ENCODE assay signal across 10 cellular contexts in the genomic region with DNA sequence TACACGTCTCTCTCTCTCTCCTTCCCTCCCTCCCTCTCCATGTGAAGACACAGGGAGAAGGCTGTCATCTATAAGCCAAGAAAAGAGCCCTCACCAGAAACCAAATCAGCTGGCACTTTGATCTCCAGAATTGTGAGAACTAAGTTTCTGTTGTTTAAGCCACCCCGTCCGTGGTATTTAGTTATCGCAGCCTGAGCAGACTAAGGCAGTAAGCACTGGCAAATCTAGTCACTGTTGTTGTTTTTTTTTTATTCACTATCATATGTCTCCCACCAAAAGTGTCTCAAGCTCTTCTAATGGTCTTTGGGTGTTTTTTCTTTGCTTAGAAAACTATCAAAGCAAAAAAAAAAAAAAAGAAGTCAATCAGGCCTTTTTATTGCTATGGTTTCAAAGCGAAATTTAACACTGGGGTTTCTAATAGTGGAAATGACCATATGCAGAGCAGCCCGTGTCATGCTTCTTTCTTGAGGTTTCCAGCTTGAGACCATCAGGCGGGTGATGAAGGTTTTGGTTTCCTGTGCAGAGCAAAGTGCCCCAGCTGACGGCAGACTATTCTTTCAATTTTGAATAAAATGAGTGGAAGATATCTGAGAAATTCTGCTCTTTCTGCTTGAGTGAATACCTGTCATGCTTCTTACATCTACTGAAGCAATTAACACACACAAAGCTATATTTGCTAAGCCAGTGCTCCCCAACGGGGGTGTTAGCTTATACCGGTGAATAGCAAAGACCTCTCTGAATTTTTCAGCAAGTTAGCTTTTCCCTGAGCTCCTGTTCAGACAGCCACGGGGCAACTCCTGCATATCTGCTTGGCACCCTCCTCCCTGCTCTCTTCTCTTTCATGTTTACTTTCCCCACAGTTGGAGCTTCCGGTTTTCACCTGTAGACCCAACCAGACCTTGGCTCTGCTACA.
DNase-seq lines count a peak whose midpoint lies in the region; ATAC-seq and TF ChIP-seq lines count a peak whose summit lies in the region.
"Had no signal": no experiment of that assay in that cellular context is flagged by ENCODE, and none has a peak within 500 bp of the region (broad histone marks: within the 10 kb centered on the region; RNA-seq: fewer than 3 reads in every experiment).

No MANE protein-coding gene starts in this region.

- H3K36me3 ChIP-seq in HEK293 (ENCODE audit: control insufficient read depth in 2 of 2, insufficient read depth in 1 of 2, low read length in 2 of 2) (no peaks in the 10 kb centered on the region), adrenal gland (replicated peaks in 1 of 2) (no peaks in the 10 kb centered on the region)
- H3K36me3 ChIP-seq: heart left ventricle, thyroid gland had no signal

- H2AK5ac ChIP-seq in H9 (ENCODE audit: insufficient read length, low read length) = no peak overlapping the region

- no peak overlapping the region for H2BK5ac ChIP-seq in H9 (ENCODE audit: insufficient read length, low read length)

- H4K20me1 ChIP-seq in H9 (ENCODE audit: control insufficient read depth, insufficient read depth, insufficient read length) = no peaks in the 10 kb centered on the region

- H2BK120ac ChIP-seq in H9 (ENCODE audit: low read depth, low read length, poor library complexity, severe bottlenecking) = no peak overlapping the region

- H3K4me3 ChIP-seq in HEK293 (ENCODE audit: low read depth, low read length) (no peak overlapping the region), adrenal gland (no peak overlapping the region)
- H3K4me3 ChIP-seq: heart left ventricle, thyroid gland had no signal

- peaks cover 17 to 19% of the 10 kb centered on the region in 2 experiments for H3K4me1 Mint-ChIP-seq in H9

- H3K27ac ChIP-seq in HEK293 (ENCODE audit: extremely low read depth, low read depth, low read length) (no peak overlapping the region), adrenal gland (no peak overlapping the region), H9 (ENCODE audit: insufficient read length, low read depth, low read length) (no peak overlapping the region)
- H3K27ac ChIP-seq: heart left ventricle, thyroid gland had no signal

- CTCF ChIA-PET in HEK293 (lab: Yijun Ruan, JAX) = interaction anchor here (0.6 to 1.1 kb wide), 3 partner anchors 36 to 551 kb away, joined by 3 to 4 read pairs (median 3); no protein-coding TSS in a partner anchor

- H3K27ac Mint-ChIP-seq in H9 = no peak overlapping the region

- 61 to 73% (median 63%) methylated on average over 12 of the region's 12 CpGs for WGBS in adrenal gland, 4 donors
- WGBS in H9 (ENCODE audit: extremely low coverage, insufficient read length, low lambda C conversion rate) = 100% methylated on average over 1 of the region's 12 CpGs

- no peak overlapping the region for H2BK12ac ChIP-seq in H9 (ENCODE audit: insufficient read length, low read depth, low read length)

- no peak overlapping the region for H4K91ac ChIP-seq in H9 (ENCODE audit: insufficient read length, low read depth, low read length)

- peak; percentile 81 for ATAC-seq in HG03575 (IDR thresholded peaks at IDR 0.05; ENCODE audit: extremely low read depth, insufficient number of reproducible peaks, low FRiP score, unreplicated experiment)

- no peak for TF ChIP-seq CTCF in HEK293 (tag by site-specific recombination; IDR thresholded peaks at IDR 0.05)
- no peak for TF ChIP-seq CTCF in adrenal gland (IDR thresholded peaks at IDR 0.05)
- no peak for TF ChIP-seq CTCF in H9 (conservative IDR thresholded peaks at IDR 0.05)

- H3K4me2 ChIP-seq in H9 (ENCODE audit: insufficient read depth, insufficient read length, low read length) = no peak overlapping the region

- H3K23me2 ChIP-seq in H9 (ENCODE audit: insufficient read length, low read depth, low read length, poor library complexity, severe bottlenecking) = no peaks in the 10 kb centered on the region

- H3K79me1 ChIP-seq in H9 (ENCODE audit: insufficient read depth, low read depth, low read length, poor library complexity, severe bottlenecking) = no peaks in the 10 kb centered on the region

- H3K79me2 ChIP-seq in H9 (ENCODE audit: insufficient read depth, low read length) = no peaks in the 10 kb centered on the region

- H3K27me3 Mint-ChIP-seq in H9 (ENCODE audit: low read depth) = no peaks in the 10 kb centered on the region; the same call in 1 of the 2 replicates

- DNase-seq in NOMO-1 treated with DMSO at 0.1 percent for 48 hours (lab: John Stamatoyannopoulos, UW; ENCODE audit: unreplicated experiment) (peak; percentile 14), NOMO-1 treated with dmso at 0.1 percent for 144 hours (lab: John Stamatoyannopoulos, UW; ENCODE audit: unreplicated experiment) (no peak), retina (peak; percentile 38), adrenal gland (no peak), H9 (no peak)
- no peak for DNase-seq in stimulated activated CD4-positive, alpha-beta T cell treated with anti-CD3 and anti-CD28 coated beads, Interleukin-1b, Interleukin-23, amount 100 ng/mL, for 48 hours

- no peak overlapping the region for H4K5ac ChIP-seq in H9 (ENCODE audit: insufficient read length, low read depth, low read length)

- no peak overlapping the region for H3K14ac ChIP-seq in H9 (ENCODE audit: insufficient read depth, low read length)

- H3K18ac ChIP-seq in H9 (ENCODE audit: insufficient read length, low read depth, low read length) = no peak overlapping the region

- POLR2A ChIA-PET in HEK293 (lab: Yijun Ruan, JAX) = no interaction called here

- no peak overlapping the region for H2BK20ac ChIP-seq in H9 (ENCODE audit: low read depth, low read length, poor library complexity, severe bottlenecking)

- intact Hi-C loops in adrenal gland (cut with DNase I) = no loop called here

- H3K4me1 ChIP-seq in HEK293 (ENCODE audit: control insufficient read depth, insufficient read depth, low read length) (peaks cover 8% of the 10 kb centered on the region), adrenal gland (replicated peaks in 1 of 2) (no peaks in the 10 kb centered on the region), H9 (ENCODE audit: insufficient read depth, low read length) (no peaks in the 10 kb centered on the region)

- no peak overlapping the region for H3K4me3 Mint-ChIP-seq in H9

- no peak overlapping the region for H3K56ac ChIP-seq in H9 (ENCODE audit: insufficient read length, low read depth, low read length)

- TF ChIP-seq POLR2A in adrenal gland (IDR thresholded peaks at IDR 0.05) = no peak

- H3K27me3 ChIP-seq in adrenal gland (no peaks in the 10 kb centered on the region), H9 (ENCODE audit: insufficient read depth, low read length) (no peaks in the 10 kb centered on the region)
- H3K27me3 ChIP-seq: heart left ventricle, thyroid gland had no signal

- no peak overlapping the region for H3T11ph ChIP-seq in H9 (ENCODE audit: low read length)

- no peak overlapping the region for H3K9ac ChIP-seq in H9 (ENCODE audit: extremely low read depth, insufficient read length, low read length)

- H3K9me3 ChIP-seq in HEK293 (ENCODE audit: control insufficient read depth, insufficient read depth, low read depth, low read length) = no peaks in the 10 kb centered on the region
- H3K9me3 ChIP-seq in adrenal gland (replicated peaks in 1 of 3) = no peaks in the 10 kb centered on the region
- no peaks in the 10 kb centered on the region for H3K9me3 ChIP-seq in H9 (ENCODE audit: control insufficient read depth, low read depth, low read length)
- H3K9me3 ChIP-seq: heart left ventricle, thyroid gland had no signal

- H4K8ac ChIP-seq in H9 (replicated peaks; ENCODE audit: insufficient read length, low read depth, low read length) = no peak overlapping the region

- no peak overlapping the region for H2BK15ac ChIP-seq in H9 (ENCODE audit: low read depth, low read length)

- H2AFZ ChIP-seq in H9 (ENCODE audit: low read length) = no peak overlapping the region

- H3K36me3 Mint-ChIP-seq in H9 (ENCODE audit: insufficient read depth in 1 of 3, low read depth in 3 of 3) = no peaks in the 10 kb centered on the region

- H3K9me3 Mint-ChIP-seq in H9 = no peaks in the 10 kb centered on the region

- no peak overlapping the region for H3K23ac ChIP-seq in H9 (ENCODE audit: insufficient read length, low read depth, low read length)

- H3K4ac ChIP-seq in H9 (ENCODE audit: low read depth, low read length) = no peak overlapping the region

TF ChIP-seq in HEK293, 187 proteins besides CTCF, POLR2A, EP300 and RAD21:
- TF ChIP-seq, protein P1, sequence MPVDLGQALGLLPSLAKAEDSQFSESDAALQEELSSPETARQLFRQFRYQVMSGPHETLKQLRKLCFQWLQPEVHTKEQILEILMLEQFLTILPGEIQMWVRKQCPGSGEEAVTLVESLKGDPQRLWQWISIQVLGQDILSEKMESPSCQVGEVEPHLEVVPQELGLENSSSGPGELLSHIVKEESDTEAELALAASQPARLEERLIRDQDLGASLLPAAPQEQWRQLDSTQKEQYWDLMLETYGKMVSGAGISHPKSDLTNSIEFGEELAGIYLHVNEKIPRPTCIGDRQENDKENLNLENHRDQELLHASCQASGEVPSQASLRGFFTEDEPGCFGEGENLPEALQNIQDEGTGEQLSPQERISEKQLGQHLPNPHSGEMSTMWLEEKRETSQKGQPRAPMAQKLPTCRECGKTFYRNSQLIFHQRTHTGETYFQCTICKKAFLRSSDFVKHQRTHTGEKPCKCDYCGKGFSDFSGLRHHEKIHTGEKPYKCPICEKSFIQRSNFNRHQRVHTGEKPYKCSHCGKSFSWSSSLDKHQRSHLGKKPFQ (tag by site-specific recombination; IDR thresholded peaks at IDR 0.05) = no peak
- TF ChIP-seq ZNF366 (tag by site-specific recombination; conservative IDR thresholded peaks at IDR 0.05) = 0 out of 2 replicates have a peak, but pooled peaks have one; percentile 26

Comparison
In these comparisons a context has a peak if more than half of its experiments do, and no peak if none do; other contexts are left out.
1. DNase-seq: peak in NOMO-1 treated with DMSO at 0.1 percent for 48 hours (single experiment) and retina (single experiment); none in NOMO-1 treated with dmso at 0.1 percent for 144 hours (single experiment), stimulated activated CD4-positive, alpha-beta T cell treated with anti-CD3 and anti-CD28 coated beads, Interleukin-1b, Interleukin-23, amount 100 ng/mL, for 48 hours (single experiment), adrenal gland (0 of 7) and H9 (single experiment).